2 cellular contexts compared by ENCODE assay signal in genomic region chr1:114088392-114089299, GRCh38.
TF ChIP-seq lines count a peak whose summit lies in the region.

No MANE protein-coding gene starts in this region.

TF ChIP-seq in SK-N-SH, 30 proteins besides CTCF, POLR2A, EP300 and RAD21:
- TF ChIP-seq, protein P1, sequence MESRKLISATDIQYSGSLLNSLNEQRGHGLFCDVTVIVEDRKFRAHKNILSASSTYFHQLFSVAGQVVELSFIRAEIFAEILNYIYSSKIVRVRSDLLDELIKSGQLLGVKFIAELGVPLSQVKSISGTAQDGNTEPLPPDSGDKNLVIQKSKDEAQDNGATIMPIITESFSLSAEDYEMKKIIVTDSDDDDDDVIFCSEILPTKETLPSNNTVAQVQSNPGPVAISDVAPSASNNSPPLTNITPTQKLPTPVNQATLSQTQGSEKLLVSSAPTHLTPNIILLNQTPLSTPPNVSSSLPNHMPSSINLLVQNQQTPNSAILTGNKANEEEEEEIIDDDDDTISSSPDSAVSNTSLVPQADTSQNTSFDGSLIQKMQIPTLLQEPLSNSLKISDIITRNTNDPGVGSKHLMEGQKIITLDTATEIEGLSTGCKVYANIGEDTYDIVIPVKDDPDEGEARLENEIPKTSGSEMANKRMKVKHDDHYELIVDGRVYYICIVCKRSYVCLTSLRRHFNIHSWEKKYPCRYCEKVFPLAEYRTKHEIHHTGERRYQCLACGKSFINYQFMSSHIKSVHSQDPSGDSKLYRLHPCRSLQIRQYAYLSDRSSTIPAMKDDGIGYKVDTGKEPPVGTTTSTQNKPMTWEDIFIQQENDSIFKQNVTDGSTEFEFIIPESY (IDR thresholded peaks at IDR 0.05; ENCODE audit: borderline replicate concordance, low read depth) = no peak
- TF ChIP-seq FOSL2 (IDR thresholded peaks at IDR 0.05; ENCODE audit: borderline replicate concordance, low read depth) (no peak), FOXJ3 (CRISPR knock-in tag; IDR thresholded peaks at IDR 0.05) (no peak), RFX5 (IDR thresholded peaks at IDR 0.05; ENCODE audit: low read length) (no peak), EZH2phosphoT487 (IDR thresholded peaks at IDR 0.05; ENCODE audit: borderline replicate concordance, low read depth) (no peak), CHD2 (IDR thresholded peaks at IDR 0.05; ENCODE audit: low read length, partially characterized antibody) (no peak), JUND (IDR thresholded peaks at IDR 0.05) (no peak)
- TF ChIP-seq, protein P2, sequence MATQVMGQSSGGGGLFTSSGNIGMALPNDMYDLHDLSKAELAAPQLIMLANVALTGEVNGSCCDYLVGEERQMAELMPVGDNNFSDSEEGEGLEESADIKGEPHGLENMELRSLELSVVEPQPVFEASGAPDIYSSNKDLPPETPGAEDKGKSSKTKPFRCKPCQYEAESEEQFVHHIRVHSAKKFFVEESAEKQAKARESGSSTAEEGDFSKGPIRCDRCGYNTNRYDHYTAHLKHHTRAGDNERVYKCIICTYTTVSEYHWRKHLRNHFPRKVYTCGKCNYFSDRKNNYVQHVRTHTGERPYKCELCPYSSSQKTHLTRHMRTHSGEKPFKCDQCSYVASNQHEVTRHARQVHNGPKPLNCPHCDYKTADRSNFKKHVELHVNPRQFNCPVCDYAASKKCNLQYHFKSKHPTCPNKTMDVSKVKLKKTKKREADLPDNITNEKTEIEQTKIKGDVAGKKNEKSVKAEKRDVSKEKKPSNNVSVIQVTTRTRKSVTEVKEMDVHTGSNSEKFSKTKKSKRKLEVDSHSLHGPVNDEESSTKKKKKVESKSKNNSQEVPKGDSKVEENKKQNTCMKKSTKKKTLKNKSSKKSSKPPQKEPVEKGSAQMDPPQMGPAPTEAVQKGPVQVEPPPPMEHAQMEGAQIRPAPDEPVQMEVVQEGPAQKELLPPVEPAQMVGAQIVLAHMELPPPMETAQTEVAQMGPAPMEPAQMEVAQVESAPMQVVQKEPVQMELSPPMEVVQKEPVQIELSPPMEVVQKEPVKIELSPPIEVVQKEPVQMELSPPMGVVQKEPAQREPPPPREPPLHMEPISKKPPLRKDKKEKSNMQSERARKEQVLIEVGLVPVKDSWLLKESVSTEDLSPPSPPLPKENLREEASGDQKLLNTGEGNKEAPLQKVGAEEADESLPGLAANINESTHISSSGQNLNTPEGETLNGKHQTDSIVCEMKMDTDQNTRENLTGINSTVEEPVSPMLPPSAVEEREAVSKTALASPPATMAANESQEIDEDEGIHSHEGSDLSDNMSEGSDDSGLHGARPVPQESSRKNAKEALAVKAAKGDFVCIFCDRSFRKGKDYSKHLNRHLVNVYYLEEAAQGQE (IDR thresholded peaks at IDR 0.05; ENCODE audit: low read depth, low read length) = no peak

TF ChIP-seq in SK-N-SH treated with all-trans-retinoic acid at 6 μM for 48 hours, 23 proteins besides CTCF, POLR2A, EP300 and RAD21:
- TF ChIP-seq, protein P3, sequence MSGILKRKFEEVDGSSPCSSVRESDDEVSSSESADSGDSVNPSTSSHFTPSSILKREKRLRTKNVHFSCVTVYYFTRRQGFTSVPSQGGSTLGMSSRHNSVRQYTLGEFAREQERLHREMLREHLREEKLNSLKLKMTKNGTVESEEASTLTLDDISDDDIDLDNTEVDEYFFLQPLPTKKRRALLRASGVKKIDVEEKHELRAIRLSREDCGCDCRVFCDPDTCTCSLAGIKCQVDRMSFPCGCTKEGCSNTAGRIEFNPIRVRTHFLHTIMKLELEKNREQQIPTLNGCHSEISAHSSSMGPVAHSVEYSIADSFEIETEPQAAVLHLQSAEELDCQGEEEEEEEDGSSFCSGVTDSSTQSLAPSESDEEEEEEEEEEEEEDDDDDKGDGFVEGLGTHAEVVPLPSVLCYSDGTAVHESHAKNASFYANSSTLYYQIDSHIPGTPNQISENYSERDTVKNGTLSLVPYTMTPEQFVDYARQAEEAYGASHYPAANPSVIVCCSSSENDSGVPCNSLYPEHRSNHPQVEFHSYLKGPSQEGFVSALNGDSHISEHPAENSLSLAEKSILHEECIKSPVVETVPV (CRISPR knock-in tag; IDR thresholded peaks at IDR 0.05) = no peak
- TF ChIP-seq ZFP30 (CRISPR knock-in tag; IDR thresholded peaks at IDR 0.05) (no peak), ZC3H10 (CRISPR knock-in tag; IDR thresholded peaks at IDR 0.05) (no peak), BACH2 (CRISPR knock-in tag; IDR thresholded peaks at IDR 0.05; ENCODE audit: borderline replicate concordance) (no peak), PATZ1 (CRISPR knock-in tag; IDR thresholded peaks at IDR 0.05; ENCODE audit: borderline replicate concordance) (no peak)
- TF ChIP-seq, protein P4, sequence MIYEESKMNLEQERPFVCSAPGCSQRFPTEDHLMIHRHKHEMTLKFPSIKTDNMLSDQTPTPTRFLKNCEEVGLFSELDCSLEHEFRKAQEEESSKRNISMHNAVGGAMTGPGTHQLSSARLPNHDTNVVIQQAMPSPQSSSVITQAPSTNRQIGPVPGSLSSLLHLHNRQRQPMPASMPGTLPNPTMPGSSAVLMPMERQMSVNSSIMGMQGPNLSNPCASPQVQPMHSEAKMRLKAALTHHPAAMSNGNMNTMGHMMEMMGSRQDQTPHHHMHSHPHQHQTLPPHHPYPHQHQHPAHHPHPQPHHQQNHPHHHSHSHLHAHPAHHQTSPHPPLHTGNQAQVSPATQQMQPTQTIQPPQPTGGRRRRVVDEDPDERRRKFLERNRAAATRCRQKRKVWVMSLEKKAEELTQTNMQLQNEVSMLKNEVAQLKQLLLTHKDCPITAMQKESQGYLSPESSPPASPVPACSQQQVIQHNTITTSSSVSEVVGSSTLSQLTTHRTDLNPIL (CRISPR knock-in tag; IDR thresholded peaks at IDR 0.05; ENCODE audit: low read depth) = no peak
